20 cellular contexts compared by ENCODE assay signal in genomic region chr16:57651344-57652333, GRCh38. TPM values are rescaled to one million over a fixed set of nuclear protein-coding genes. Genes with fewer than 3 reads are reported as not detected.
DNase-seq lines count a peak whose midpoint lies in the region; ATAC-seq, FAIRE-seq and TF ChIP-seq lines count a peak whose summit lies in the region.
"Had no signal": no experiment of that assay in that cellular context is flagged by ENCODE, and none has a peak within 500 bp of the region (broad histone marks: within the 10 kb centered on the region; RNA-seq: fewer than 3 reads in every experiment).

No MANE protein-coding gene starts in this region.

- no peak for FAIRE-seq in HTR-8/SVneo (lab: Jason Lieb, UNC)
- FAIRE-seq: bronchial epithelial cell, endometrium, islet of Langerhans, urothelium cell line had no signal

- H3K9me2 ChIP-seq in Karpas-422 (replicated peaks; ENCODE audit: insufficient read depth, low read length), result no peaks in the 10 kb centered on the region

- H3K9me3 ChIP-seq in Karpas-422 (ENCODE audit: low read length), result no peaks in the 10 kb centered on the region
- no peaks in the 10 kb centered on the region for H3K9me3 ChIP-seq in neural progenitor cell (ENCODE audit: low read depth)
- H3K9me3 ChIP-seq: gastroesophageal sphincter had no signal

- H3K4me1 ChIP-seq in Karpas-422 (ENCODE audit: low read length) (no peaks in the 10 kb centered on the region), neural progenitor cell (peaks cover 9% of the 10 kb centered on the region)

- peak in 1 of 2 donors; percentile 46 for ATAC-seq in activated naive CD4-positive, alpha-beta T cell treated with anti-CD3 and anti-CD28 coated beads, Interleukin-2, amount 50 U/mL, for 72 hours
- no peak for ATAC-seq in HG02840 (IDR thresholded peaks at IDR 0.05; ENCODE audit: low FRiP score, unreplicated experiment)
- ATAC-seq: gastroesophageal sphincter had no signal

- peaks cover 33% of the 10 kb centered on the region for H3K4me1 Mint-ChIP-seq in activated T-cell treated with anti-CD3 and anti-CD28 coated beads, Interleukin-2, amount 50 U/mL, for 24 hours (ENCODE audit: low read depth)
- H3K4me1 Mint-ChIP-seq in neural progenitor cell, result peaks cover 17% of the 10 kb centered on the region

- H3K4me2 ChIP-seq in Karpas-422 (ENCODE audit: low read depth, low read length, poor library complexity, severe bottlenecking) (no peak overlapping the region), neural progenitor cell (no peak overlapping the region)

- no peaks in the 10 kb centered on the region for H3K27me3 Mint-ChIP-seq in activated T-cell treated with anti-CD3 and anti-CD28 coated beads, Interleukin-2, amount 50 U/mL, for 24 hours
- peaks cover 7% of the 10 kb centered on the region for H3K27me3 Mint-ChIP-seq in neural progenitor cell (ENCODE audit: insufficient read depth, low read depth)

- H3K27me3 ChIP-seq in Karpas-422 (ENCODE audit: low read length) (no peaks in the 10 kb centered on the region), neural progenitor cell (no peaks in the 10 kb centered on the region)

- no peaks in the 10 kb centered on the region for H3K9me3 Mint-ChIP-seq in activated T-cell treated with anti-CD3 and anti-CD28 coated beads, Interleukin-2, amount 50 U/mL, for 24 hours
- no peaks in the 10 kb centered on the region for H3K9me3 Mint-ChIP-seq in activated naive CD4-positive, alpha-beta T cell treated with anti-CD3 and anti-CD28 coated beads, Interleukin-2, amount 50 U/mL, for 72 hours
- H3K9me3 Mint-ChIP-seq in neural progenitor cell, result no peaks in the 10 kb centered on the region
- H3K9me3 Mint-ChIP-seq: activated T-cell treated with anti-CD3 and anti-CD28 coated beads, Interleukin-2, amount 50 U/mL, for 72 hours had no signal

- H3K36me3 ChIP-seq in Karpas-422 (ENCODE audit: insufficient read depth, low read length) (no peaks in the 10 kb centered on the region), neural progenitor cell (no peaks in the 10 kb centered on the region)

- no peak for TF ChIP-seq CTCF in neural progenitor cell (IDR thresholded peaks at IDR 0.05)

- H3K4me3 Mint-ChIP-seq in activated T-cell treated with anti-CD3 and anti-CD28 coated beads, Interleukin-2, amount 50 U/mL, for 24 hours, result no peak overlapping the region
- no peak overlapping the region for H3K4me3 Mint-ChIP-seq in neural progenitor cell
- H3K4me3 Mint-ChIP-seq: activated T-cell treated with anti-CD3 and anti-CD28 coated beads, Interleukin-2, amount 50 U/mL, for 72 hours had no signal

- H3K9ac ChIP-seq in Karpas-422 (ENCODE audit: low read length), result no peak overlapping the region
- H3K9ac ChIP-seq in neural progenitor cell, result no peak overlapping the region

- no peak overlapping the region for H3K4me3 ChIP-seq in Karpas-422 (ENCODE audit: low read length)
- H3K4me3 ChIP-seq in neural progenitor cell, result no peak overlapping the region
- H3K4me3 ChIP-seq: gastroesophageal sphincter had no signal

- H3K79me2 ChIP-seq in Karpas-422 (ENCODE audit: low read length) (no peaks in the 10 kb centered on the region), neural progenitor cell (ENCODE audit: low read depth) (no peaks in the 10 kb centered on the region)

- DNase-seq in activated T-cell treated with anti-CD3 and anti-CD28 coated beads, Interleukin-2, amount 50 U/mL, for 24 hours, result no peak
- DNase-seq in activated T-cell treated with anti-CD3 and anti-CD28 coated beads for 4 hours (no peak), Karpas-422 (peak; percentile 56), neural progenitor cell (ENCODE audit: low spot score) (no peak), SIG-M5 treated with dmso at 0.1 percent for 504 hours (lab: John Stamatoyannopoulos, UW; ENCODE audit: unreplicated experiment) (no peak), HTR-8/SVneo (ENCODE audit: insufficient read length, low spot score) (no peak)
- DNase-seq in activated naive CD4-positive, alpha-beta T cell treated with anti-CD3 and anti-CD28 coated beads, Interleukin-2, amount 50 U/mL, for 72 hours (ENCODE audit: low spot score in 2 of 2), result no peak
- DNase-seq: activated T-cell treated with anti-CD3 and anti-CD28 coated beads, Interleukin-2, amount 50 U/mL, for 72 hours; DMS79 treated with DMSO at 0.1 percent for 48 hours; NCI-H2029; NCI-H82; SHP77 treated with DMSO at 0.1 percent for 48 hours; stimulated activated CD4-positive, alpha-beta T cell treated with anti-CD3 and anti-CD28 coated beads, Interleukin-2, amount 100 ng/mL, for 24 hours had no signal

- H3K36me3 Mint-ChIP-seq in activated T-cell treated with anti-CD3 and anti-CD28 coated beads, Interleukin-2, amount 50 U/mL, for 24 hours (ENCODE audit: low read depth), result no peaks in the 10 kb centered on the region
- no peaks in the 10 kb centered on the region for H3K36me3 Mint-ChIP-seq in activated naive CD4-positive, alpha-beta T cell treated with anti-CD3 and anti-CD28 coated beads, Interleukin-2, amount 50 U/mL, for 72 hours
- peaks cover 4% of the 10 kb centered on the region for H3K36me3 Mint-ChIP-seq in neural progenitor cell

- H3K27ac ChIP-seq in Karpas-422 (ENCODE audit: low read length) (no peak overlapping the region), neural progenitor cell (no peak overlapping the region)
- H3K27ac ChIP-seq: gastroesophageal sphincter, VCaP had no signal

- no peaks in the 10 kb centered on the region for H4K20me1 ChIP-seq in Karpas-422 (ENCODE audit: insufficient read depth, low read depth, low read length)
- no peaks in the 10 kb centered on the region for H4K20me1 ChIP-seq in neural progenitor cell (ENCODE audit: low read depth)

- no peaks in the 10 kb centered on the region for H3F3A ChIP-seq in neural progenitor cell (ENCODE audit: low read depth)

- H2AFZ ChIP-seq in Karpas-422 (ENCODE audit: low read length) (no peak overlapping the region), neural progenitor cell (replicated peaks) (no peak overlapping the region)

- peak overlapping the region; percentile 31 for H3K27ac Mint-ChIP-seq in activated T-cell treated with anti-CD3 and anti-CD28 coated beads, Interleukin-2, amount 50 U/mL, for 24 hours
- H3K27ac Mint-ChIP-seq in activated naive CD4-positive, alpha-beta T cell treated with anti-CD3 and anti-CD28 coated beads, Interleukin-2, amount 50 U/mL, for 72 hours, result peak overlapping the region; percentile 26 to 39
- H3K27ac Mint-ChIP-seq in neural progenitor cell, result peak overlapping the region; percentile 9
- H3K27ac Mint-ChIP-seq: activated T-cell treated with anti-CD3 and anti-CD28 coated beads, Interleukin-2, amount 50 U/mL, for 72 hours had no signal

RNA-seq across cellular contexts. Expression of gene ADGRG3, which starts 16.5 kb away (rescaled TPM):
- not detected in 2 replicates for total RNA-seq in Karpas-422 (2014; rRNA removed; shearing (Covaris generic); ENCODE audit: low replicate concordance)
- under 1 TPM; 0.21 to 0.84 TPM for total RNA-seq in activated naive CD4-positive, alpha-beta T cell treated with anti-CD3 and anti-CD28 coated beads, Interleukin-2, amount 50 U/mL, for 72 hours
- total RNA-seq in neural progenitor cell (ENCODE audit: low replicate concordance), result not detected in 2 replicates
- total RNA-seq: bronchial epithelial cell had no signal

RNA-seq across cellular contexts. Expression of gene ADGRG1, which starts 23.2 kb away (rescaled TPM):
- not detected in 2 replicates for total RNA-seq in Karpas-422 (2014; rRNA removed; shearing (Covaris generic); ENCODE audit: low replicate concordance)
- 1 to 10 TPM; 4.3 to 8.2 TPM for total RNA-seq in activated naive CD4-positive, alpha-beta T cell treated with anti-CD3 and anti-CD28 coated beads, Interleukin-2, amount 50 U/mL, for 72 hours
- 8.0 and 17.5 TPM in 2 replicates for total RNA-seq in neural progenitor cell (ENCODE audit: low replicate concordance)

RNA-seq across cellular contexts. Expression of gene DRC7, which starts 43.0 kb away (rescaled TPM):
- not detected in 2 replicates for total RNA-seq in Karpas-422 (2014; rRNA removed; shearing (Covaris generic); ENCODE audit: low replicate concordance)
- total RNA-seq in activated naive CD4-positive, alpha-beta T cell treated with anti-CD3 and anti-CD28 coated beads, Interleukin-2, amount 50 U/mL, for 72 hours, result not detected
- total RNA-seq in neural progenitor cell (ENCODE audit: low replicate concordance), result 0.41 and 0.84 TPM in 2 replicates
- total RNA-seq: bronchial epithelial cell had no signal
